ENCODE assay signal across 8 cellular contexts in the genomic region with DNA sequence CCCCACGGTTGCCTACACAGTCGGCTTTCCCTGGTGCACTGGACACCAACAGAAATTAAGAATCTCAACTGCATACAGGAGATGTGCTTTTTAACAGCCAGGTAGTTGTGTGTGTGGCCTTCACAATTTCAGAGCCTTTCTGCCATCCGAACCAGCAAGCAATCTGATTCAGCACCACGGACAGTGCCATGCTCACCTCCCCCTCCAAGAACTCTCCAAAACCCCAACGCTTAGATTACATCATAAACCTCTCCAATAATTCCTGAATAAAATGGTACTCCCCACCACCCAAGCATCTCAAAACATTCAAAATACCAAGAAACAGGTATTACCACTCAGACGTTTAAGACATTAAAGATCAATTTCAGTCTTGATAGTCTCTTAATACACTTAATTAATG. TPM values are rescaled to one million over a fixed set of nuclear protein-coding genes. Genes with fewer than 3 reads are reported as not detected.
DNase-seq lines count a peak whose midpoint lies in the region; ATAC-seq, FAIRE-seq and TF ChIP-seq lines count a peak whose summit lies in the region.

No MANE protein-coding gene starts in this region.

- no peak overlapping the region for H3K9ac ChIP-seq in PC-3 (ENCODE audit: low read length)

- H3K4me3 ChIP-seq in PC-3 (ENCODE audit: low read length) = no peak overlapping the region
- H3K4me3 ChIP-seq in lower lobe of right lung = no peak overlapping the region
- H3K4me3 ChIP-seq in BE2C (ENCODE audit: low read depth, low read length) = no peak overlapping the region

- intact Hi-C loops in PC-3 (cut with micrococcal nuclease) (loop anchor here (10.0 kb wide), 1 partner anchor 73 kb away; no protein-coding TSS in a partner anchor), lower lobe of right lung (cut with DNase I) (no loop called here)

- ATAC-seq in PC-3 = no peak
- peak; percentile 49 to 60 for ATAC-seq in lower lobe of right lung
- ATAC-seq in GM21526 (IDR thresholded peaks at IDR 0.05; ENCODE audit: low FRiP score, unreplicated experiment) = no peak

- peaks cover 75% of the 10 kb centered on the region for H4K20me1 ChIP-seq in PC-3 (ENCODE audit: low read length)

- H3K9me3 ChIP-seq in PC-3 (ENCODE audit: low read length) (no peaks in the 10 kb centered on the region), lower lobe of right lung (no peaks in the 10 kb centered on the region), BE2C (no peaks in the 10 kb centered on the region)

- TF ChIP-seq CTCF in PC-3 (conservative IDR thresholded peaks at IDR 0.05; ENCODE audit: low read depth, low read length) (no peak), lower lobe of right lung (IDR thresholded peaks at IDR 0.05) (no peak), BE2C (IDR thresholded peaks at IDR 0.05; ENCODE audit: low read depth, low read length) (no peak)

- DNase-seq in Daoy (ENCODE audit: low read depth) = peak; percentile 33
- peak; percentile 32 for DNase-seq in PC-3
- DNase-seq in astrocyte of the hippocampus (ENCODE audit: low read depth, low spot score) = peak; percentile 79
- no peak for DNase-seq in lower lobe of right lung
- peak; percentile 48 for DNase-seq in urothelium cell line (ENCODE audit: low spot score)
- DNase-seq in BE2C = no peak
- DNase-seq in NCI-H1092 (lab: John Stamatoyannopoulos, UW) = no peak

- no peaks in the 10 kb centered on the region for H3F3A ChIP-seq in PC-3 (ENCODE audit: low read length, unreplicated experiment)

- CTCF ChIA-PET in PC-3 (lab: Charles Lee) = interaction anchor here (0.6 kb wide), 1 partner anchor 77 kb away, joined by 3 read pairs; no protein-coding TSS in a partner anchor

- H3K27ac ChIP-seq in PC-3 (ENCODE audit: low read length) (no peak overlapping the region), lower lobe of right lung (no peak overlapping the region)

- H3K4me1 ChIP-seq in PC-3 (ENCODE audit: insufficient read depth, low read length) = no peaks in the 10 kb centered on the region
- peaks cover 35% of the 10 kb centered on the region for H3K4me1 ChIP-seq in lower lobe of right lung
- peaks cover 12% of the 10 kb centered on the region; the same call in 1 of the 2 replicates for H3K4me1 ChIP-seq in BE2C

- no peak overlapping the region for H3K4me2 ChIP-seq in PC-3 (ENCODE audit: low read length)

- no peaks in the 10 kb centered on the region for H3K27me3 ChIP-seq in PC-3 (ENCODE audit: low read length)
- no peaks in the 10 kb centered on the region for H3K27me3 ChIP-seq in lower lobe of right lung (ENCODE audit: low read depth)
- no peaks in the 10 kb centered on the region for H3K27me3 ChIP-seq in BE2C

- H3K9me2 ChIP-seq in PC-3 (replicated peaks; ENCODE audit: low read length) = no peaks in the 10 kb centered on the region

- H2AFZ ChIP-seq in PC-3 (ENCODE audit: low read length) = no peak overlapping the region

- H3K36me3 ChIP-seq in PC-3 (ENCODE audit: low read depth, low read length) (peaks cover 23% of the 10 kb centered on the region), lower lobe of right lung (peaks cover 33% of the 10 kb centered on the region), BE2C (peaks cover 30% of the 10 kb centered on the region)

- POLR2A ChIA-PET in PC-3 (lab: Charles Lee; ENCODE audit: unreplicated experiment) = no interaction called here

- peaks cover 100% of the 10 kb centered on the region for H3K79me2 ChIP-seq in PC-3 (ENCODE audit: low read length)

- no TSS peak for BruUV-seq in PC-3 (replicated peaks; lab: Mats Ljungman, UMichigan)

- FAIRE-seq in urothelium cell line (lab: Jason Lieb, UNC) = no peak

RNA-seq across cellular contexts. Expression of gene USP7, which starts 31.8 kb away (rescaled TPM):
- 28.0 and 47.4 TPM in 2 replicates for total RNA-seq in Daoy (2014; rRNA removed; shearing (Covaris generic))
- 52.8 and 73.8 TPM in 2 replicates for total RNA-seq in PC-3 (2014; rRNA removed)
- 87.5 TPM for total RNA-seq in lower lobe of right lung
- polyA plus RNA-seq in BE2C (2012; ENCODE audit: insufficient read depth, insufficient read length, low read depth) = 70.9 TPM

RNA-seq across cellular contexts. Expression of gene LITAFD, which starts 49.7 kb away (rescaled TPM):
- total RNA-seq in Daoy (2014; rRNA removed; shearing (Covaris generic)) = not detected in 2 replicates
- total RNA-seq in PC-3 (2014; rRNA removed) (not detected in 2 replicates), lower lobe of right lung (not detected)
- not detected for polyA plus RNA-seq in BE2C (2012; ENCODE audit: insufficient read depth, insufficient read length, low read depth)

Comparison
In these comparisons a context has a peak if more than half of its experiments do, and no peak if none do; other contexts are left out.
1. DNase-seq: peak in Daoy (single experiment), PC-3 (single experiment), astrocyte of the hippocampus (single experiment) and urothelium cell line (single experiment); none in lower lobe of right lung (single experiment), BE2C (single experiment) and NCI-H1092 (single experiment).
2. ATAC-seq: peak in lower lobe of right lung (2 of 2); none in PC-3 (single experiment) and GM21526 (single experiment).